Comparison of ENCODE assay signal across 21 cellular contexts in genomic region chr10:96387151-96387550, GRCh38. TPM values are rescaled to one million over a fixed set of nuclear protein-coding genes. Genes with fewer than 3 reads are reported as not detected.
A peak's percentile ranks its signal among the peaks of the same experiment; 100 is the strongest.
DNase-seq lines count a peak whose midpoint lies in the region; ATAC-seq and TF ChIP-seq lines count a peak whose summit lies in the region.
"Had no signal": no experiment of that assay in that cellular context is flagged by ENCODE, and none has a peak within 500 bp of the region (broad histone marks: within the 10 kb centered on the region; RNA-seq: fewer than 3 reads in every experiment).

No MANE protein-coding gene starts in this region.

- H3K9ac ChIP-seq in SK-N-SH (no peak overlapping the region), smooth muscle cell (ENCODE audit: low read depth) (no peak overlapping the region)

- H3K27me3 ChIP-seq in SK-N-SH (ENCODE audit: insufficient read depth) (no peaks in the 10 kb centered on the region), smooth muscle cell (ENCODE audit: low read depth) (peaks cover 4% of the 10 kb centered on the region)
- H3K27me3 ChIP-seq: Peyer's patch had no signal

- H2AFZ ChIP-seq in SK-N-SH (ENCODE audit: low read depth) = peak overlapping the region; percentile 54; the same call in 1 of the 2 replicates
- H2AFZ ChIP-seq in smooth muscle cell (ENCODE audit: low read depth) = no peak overlapping the region

- POLR2A ChIA-PET in SK-N-SH (lab: Yijun Ruan, JAX) = no interaction called here

- no peaks in the 10 kb centered on the region for H3K9me2 ChIP-seq in SK-N-SH

- TF ChIP-seq CTCF in SK-N-SH (IDR thresholded peaks at IDR 0.05) = no peak
- TF ChIP-seq CTCF in smooth muscle cell (IDR thresholded peaks at IDR 0.05; ENCODE audit: borderline replicate concordance, insufficient read depth, poor library complexity, severe bottlenecking) = no peak

- H3K36me3 ChIP-seq in SK-N-SH (replicated peaks in 1 of 2; ENCODE audit: control insufficient read depth in 1 of 2, insufficient read depth in 2 of 2, low read length in 1 of 2) = no peaks in the 10 kb centered on the region
- H3K36me3 ChIP-seq in smooth muscle cell (ENCODE audit: low read depth) = no peaks in the 10 kb centered on the region
- H3K36me3 ChIP-seq: BE2C, Peyer's patch had no signal

- H3K9me3 ChIP-seq in SK-N-SH = no peaks in the 10 kb centered on the region
- no peaks in the 10 kb centered on the region for H3K9me3 ChIP-seq in smooth muscle cell (replicated peaks; ENCODE audit: low read depth)
- H3K9me3 ChIP-seq: BE2C, Peyer's patch had no signal

- CTCF ChIA-PET in SK-N-SH (lab: Yijun Ruan, JAX) = interaction anchor here (1.3 to 6.8 kb wide), 5 partner anchors 8 to 823 kb away, joined by 3 to 52 read pairs (median 16); partner anchors contain the start of gene TLL2

- H3K27ac ChIP-seq in SK-N-SH (ENCODE audit: low read depth in 2 of 2, low read length in 1 of 2) = peak overlapping the region in 1 of 2 experiments; percentile 23; a peak in 2 of 4 replicates
- H3K27ac ChIP-seq in smooth muscle cell (ENCODE audit: low read depth) = no peak overlapping the region
- H3K27ac ChIP-seq: Peyer's patch had no signal

- no peak for TF ChIP-seq EP300 in SK-N-SH (IDR thresholded peaks at IDR 0.05; ENCODE audit: borderline replicate concordance in 1 of 2, low read depth in 1 of 2, low read length in 1 of 2)

- peak; percentile 39 for DNase-seq in EL
- no peak for DNase-seq in SK-N-SH
- DNase-seq in glomerular visceral epithelial cell (ENCODE audit: extremely low spot score) = peak; percentile 15
- no peak for DNase-seq in smooth muscle cell (lab: John Stamatoyannopoulos, UW; ENCODE audit: unreplicated experiment)
- no peak for DNase-seq in cerebellar cortex (ENCODE audit: low spot score)
- DNase-seq in NOMO-1 (lab: John Stamatoyannopoulos, UW; ENCODE audit: unreplicated experiment in 2 of 2) = no peak
- DNase-seq: BE2C; CD4-positive, alpha-beta T cell; DMS79; Kasumi-1; MM.1S; NCI-H1092 treated with DMSO at 0.1 percent for 48 hours; NCI-H2107; NCI-H2227 treated with DMSO at 0.1 percent for 48 hours; NCI-H524; Peyer's patch had no signal

- no peak for TF ChIP-seq RAD21 in SK-N-SH (IDR thresholded peaks at IDR 0.05; ENCODE audit: low read length)

- H3K4me1 ChIP-seq in SK-N-SH (ENCODE audit: control insufficient read depth in 1 of 2, insufficient read depth in 2 of 2, low read depth in 1 of 2, low read length in 1 of 2) (peaks cover 5 to 9% of the 10 kb centered on the region in 2 experiments; a peak in 3 of 4 replicates), smooth muscle cell (ENCODE audit: low read depth) (no peaks in the 10 kb centered on the region)
- H3K4me1 ChIP-seq: BE2C, Peyer's patch had no signal

- no peaks in the 10 kb centered on the region for H3K79me2 ChIP-seq in SK-N-SH (ENCODE audit: insufficient read depth)
- no peaks in the 10 kb centered on the region for H3K79me2 ChIP-seq in smooth muscle cell (ENCODE audit: low read depth)

- no peak for ATAC-seq in GM21825 (IDR thresholded peaks at IDR 0.05; ENCODE audit: unreplicated experiment)
- ATAC-seq: Right ventricle myocardium inferior had no signal

- peak overlapping the region; percentile 34; the same call in 1 of the 2 replicates for H3K4me2 ChIP-seq in SK-N-SH
- peak overlapping the region; percentile 46 for H3K4me2 ChIP-seq in smooth muscle cell

- H3K4me3 ChIP-seq in SK-N-SH (ENCODE audit: low read depth in 2 of 2, low read length in 1 of 2) (no peak overlapping the region), smooth muscle cell (no peak overlapping the region)
- H3K4me3 ChIP-seq: Peyer's patch had no signal

- H3F3A ChIP-seq in SK-N-SH (replicated peaks; ENCODE audit: insufficient read depth) (no peaks in the 10 kb centered on the region), smooth muscle cell (ENCODE audit: low read depth) (no peaks in the 10 kb centered on the region)

- 50% methylated on average over 2 of the region's 2 CpGs for WGBS in SK-N-SH (ENCODE audit: low lambda C conversion rate)
- WGBS in smooth muscle cell (ENCODE audit: low lambda C conversion rate) = 45% methylated on average over 2 of the region's 2 CpGs

- H4K20me1 ChIP-seq in SK-N-SH (ENCODE audit: insufficient read depth) = no peaks in the 10 kb centered on the region
- H4K20me1 ChIP-seq in smooth muscle cell (ENCODE audit: low read depth) = no peaks in the 10 kb centered on the region

TF ChIP-seq in SK-N-SH, 30 proteins besides CTCF, POLR2A, EP300 and RAD21:
- TF ChIP-seq EZH2phosphoT487 (IDR thresholded peaks at IDR 0.05; ENCODE audit: borderline replicate concordance, low read depth) (no peak), NRF1 (IDR thresholded peaks at IDR 0.05; ENCODE audit: low read depth, low read length) (no peak), JUND (IDR thresholded peaks at IDR 0.05) (no peak), ELF1 (IDR thresholded peaks at IDR 0.05) (no peak), TAF1 (IDR thresholded peaks at IDR 0.05; ENCODE audit: borderline replicate concordance, low read depth, low read length) (no peak), RXRA (IDR thresholded peaks at IDR 0.05; ENCODE audit: borderline replicate concordance, low read depth) (no peak), GABPA (IDR thresholded peaks at IDR 0.05; ENCODE audit: low read depth) (no peak), SIN3A (IDR thresholded peaks at IDR 0.05; ENCODE audit: borderline replicate concordance, low read depth, low read length) (no peak), SMC3 (IDR thresholded peaks at IDR 0.05; ENCODE audit: low read depth, low read length) (no peak), GATA2 (CRISPR knock-in tag; IDR thresholded peaks at IDR 0.05) (no peak), MAX (IDR thresholded peaks at IDR 0.05; ENCODE audit: low read depth) (no peak)
- TF ChIP-seq, protein P1, sequence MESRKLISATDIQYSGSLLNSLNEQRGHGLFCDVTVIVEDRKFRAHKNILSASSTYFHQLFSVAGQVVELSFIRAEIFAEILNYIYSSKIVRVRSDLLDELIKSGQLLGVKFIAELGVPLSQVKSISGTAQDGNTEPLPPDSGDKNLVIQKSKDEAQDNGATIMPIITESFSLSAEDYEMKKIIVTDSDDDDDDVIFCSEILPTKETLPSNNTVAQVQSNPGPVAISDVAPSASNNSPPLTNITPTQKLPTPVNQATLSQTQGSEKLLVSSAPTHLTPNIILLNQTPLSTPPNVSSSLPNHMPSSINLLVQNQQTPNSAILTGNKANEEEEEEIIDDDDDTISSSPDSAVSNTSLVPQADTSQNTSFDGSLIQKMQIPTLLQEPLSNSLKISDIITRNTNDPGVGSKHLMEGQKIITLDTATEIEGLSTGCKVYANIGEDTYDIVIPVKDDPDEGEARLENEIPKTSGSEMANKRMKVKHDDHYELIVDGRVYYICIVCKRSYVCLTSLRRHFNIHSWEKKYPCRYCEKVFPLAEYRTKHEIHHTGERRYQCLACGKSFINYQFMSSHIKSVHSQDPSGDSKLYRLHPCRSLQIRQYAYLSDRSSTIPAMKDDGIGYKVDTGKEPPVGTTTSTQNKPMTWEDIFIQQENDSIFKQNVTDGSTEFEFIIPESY (IDR thresholded peaks at IDR 0.05; ENCODE audit: borderline replicate concordance, low read depth) = no peak
- TF ChIP-seq, protein P2, sequence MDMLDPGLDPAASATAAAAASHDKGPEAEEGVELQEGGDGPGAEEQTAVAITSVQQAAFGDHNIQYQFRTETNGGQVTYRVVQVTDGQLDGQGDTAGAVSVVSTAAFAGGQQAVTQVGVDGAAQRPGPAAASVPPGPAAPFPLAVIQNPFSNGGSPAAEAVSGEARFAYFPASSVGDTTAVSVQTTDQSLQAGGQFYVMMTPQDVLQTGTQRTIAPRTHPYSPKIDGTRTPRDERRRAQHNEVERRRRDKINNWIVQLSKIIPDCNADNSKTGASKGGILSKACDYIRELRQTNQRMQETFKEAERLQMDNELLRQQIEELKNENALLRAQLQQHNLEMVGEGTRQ (IDR thresholded peaks at IDR 0.05; ENCODE audit: borderline replicate concordance, low read depth, low read length) = no peak

RNA-seq across cellular contexts. Expression of gene OPALIN, which starts 28.3 kb away (rescaled TPM):
- polyA plus RNA-seq in SK-N-SH (2012; rRNA removed) = not detected in 2 replicates
- not detected in 2 replicates for polyA plus RNA-seq in SK-N-SH (2012; cell fraction: cytosol; rRNA removed)
- polyA plus RNA-seq in SK-N-SH (2012; cell fraction: nucleus; rRNA removed) = not detected in 2 replicates
- total RNA-seq in smooth muscle cell = not detected in 2 replicates
- polyA plus RNA-seq in smooth muscle cell = not detected in 2 replicates
- total RNA-seq: CD4-positive, alpha-beta T cell; H4; HT1080; Peyer's patch; Right ventricle myocardium inferior had no signal
- polyA plus RNA-seq: IgD-negative memory B cell had no signal

Comparison
In these comparisons a context has a peak if more than half of its experiments do, and no peak if none do; other contexts are left out.
1. DNase-seq: peak in EL (single experiment) and glomerular visceral epithelial cell (single experiment); none in SK-N-SH (single experiment), smooth muscle cell (single experiment), cerebellar cortex (single experiment) and NOMO-1 (0 of 2).